Comparison of ENCODE assay signal across 8 cellular contexts in genomic region chr18:8477615-8478014, GRCh38.
"Had no signal": no experiment of that assay in that cellular context is flagged by ENCODE, and none has a peak within 500 bp of the region (broad histone marks: within the 10 kb centered on the region; RNA-seq: fewer than 3 reads in every experiment).

No MANE protein-coding gene starts in this region.

- H3K4me3 ChIP-seq: GM23248, HAP-1 had no signal

- DNase-seq: GM23248, GOT3, H7, HFFc6, KBM-7 had no signal

- H3K36me3 Mint-ChIP-seq: IgD-negative memory B cell had no signal

- H3K27ac Mint-ChIP-seq: HFFc6, IgD-negative memory B cell had no signal

- H3K36me3 ChIP-seq: HAP-1 had no signal

- H3K4me1 ChIP-seq: HAP-1 had no signal

- H3K4me3 Mint-ChIP-seq: HFFc6, IgD-negative memory B cell had no signal

- H2AFZ ChIP-seq: GM23248 had no signal

- ATAC-seq: HCT116 had no signal

- H3K27ac ChIP-seq: GM23248 had no signal

- H3K9ac ChIP-seq: GM23248 had no signal

- H3K9me3 Mint-ChIP-seq: HFFc6 had no signal

- H3K9me3 ChIP-seq: HAP-1 had no signal
